ENCODE assay signal across 22 cellular contexts in the genomic region with DNA sequence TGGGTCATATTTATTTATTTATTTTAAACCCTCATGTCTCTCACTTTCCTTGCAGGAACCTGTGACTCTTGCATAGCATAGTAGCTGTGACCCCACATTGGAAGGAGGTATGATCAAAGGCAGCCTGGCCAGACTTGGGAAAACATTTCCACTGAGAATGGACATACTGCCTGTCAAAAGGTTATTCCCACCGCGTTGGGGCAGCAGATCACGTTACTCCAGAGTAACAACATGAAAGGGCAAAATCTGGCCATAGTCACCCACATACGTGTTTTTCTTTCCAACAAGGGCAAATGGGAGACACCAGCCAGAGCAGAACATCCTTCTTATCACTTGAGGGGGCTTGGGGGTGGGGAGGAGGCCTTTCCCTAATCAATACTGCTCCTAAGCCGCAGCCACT.
DNase-seq lines count a peak whose midpoint lies in the region; ATAC-seq and TF ChIP-seq lines count a peak whose summit lies in the region.
"Had no signal": no experiment of that assay in that cellular context is flagged by ENCODE, and none has a peak within 500 bp of the region (broad histone marks: within the 10 kb centered on the region; RNA-seq: fewer than 3 reads in every experiment).

No MANE protein-coding gene starts in this region.

- H3K4me2 ChIP-seq in GM23338 (peak overlapping the region; percentile 56), neural progenitor cell (peak overlapping the region; percentile 65)
- H3K4me2 ChIP-seq: BLaER1 treated with 17β-estradiol and CSF1 and Interleukin-3, amounts not matched to agents 10 nM and 100 nM had no signal

- H3K9me3 Mint-ChIP-seq in GM23338 (no peaks in the 10 kb centered on the region), neural progenitor cell (no peaks in the 10 kb centered on the region)
- H3K9me3 Mint-ChIP-seq: CD8-positive, alpha-beta T cell; IgD-negative memory B cell had no signal

- no peaks in the 10 kb centered on the region for H3K36me3 ChIP-seq in GM23338 (ENCODE audit: insufficient read depth)
- H3K36me3 ChIP-seq in iPS-20b (ENCODE audit: insufficient read depth, low read depth, low read length), result no peaks in the 10 kb centered on the region
- no peaks in the 10 kb centered on the region for H3K36me3 ChIP-seq in neural progenitor cell
- no peaks in the 10 kb centered on the region for H3K36me3 ChIP-seq in breast epithelium
- H3K36me3 ChIP-seq: BLaER1 treated with 17β-estradiol and CSF1 and Interleukin-3, amounts not matched to agents 10 nM and 100 nM; SJSA1 had no signal

- intact Hi-C loops in breast epithelium (cut with DNase I; ENCODE audit: low total_unique reads), result no loop called here

- ATAC-seq in GM23338, result no peak
- ATAC-seq: CD8-positive, alpha-beta T cell; GM12878; HCT116 had no signal

- peaks cover 37% of the 10 kb centered on the region for H3K79me2 ChIP-seq in GM23338 (replicated peaks; ENCODE audit: insufficient read depth)
- H3K79me2 ChIP-seq in neural progenitor cell (ENCODE audit: low read depth), result peaks cover 61% of the 10 kb centered on the region

- no peaks in the 10 kb centered on the region for H3K27me3 ChIP-seq in GM23338 (ENCODE audit: insufficient read depth)
- H3K27me3 ChIP-seq in iPS-20b (ENCODE audit: insufficient read depth, low read length), result no peaks in the 10 kb centered on the region
- no peaks in the 10 kb centered on the region for H3K27me3 ChIP-seq in neural progenitor cell
- H3K27me3 ChIP-seq in breast epithelium, result no peaks in the 10 kb centered on the region
- H3K27me3 ChIP-seq: BLaER1 treated with 17β-estradiol and CSF1 and Interleukin-3, amounts not matched to agents 10 nM and 100 nM; SJSA1 had no signal

- H3K9me2 ChIP-seq in GM23338 (ENCODE audit: insufficient read depth), result no peaks in the 10 kb centered on the region

- H3K36me3 Mint-ChIP-seq in GM23338 (ENCODE audit: low read depth) (no peaks in the 10 kb centered on the region), neural progenitor cell (no peaks in the 10 kb centered on the region)
- H3K36me3 Mint-ChIP-seq: CD8-positive, alpha-beta T cell had no signal

- H2AFZ ChIP-seq in GM23338 (no peak overlapping the region), neural progenitor cell (replicated peaks) (no peak overlapping the region)

- no peak overlapping the region; the same call in 1 of the 2 replicates for H3K9ac ChIP-seq in iPS-20b (ENCODE audit: low read depth, low read length)
- no peak overlapping the region for H3K9ac ChIP-seq in neural progenitor cell
- H3K9ac ChIP-seq: BLaER1 treated with 17β-estradiol and CSF1 and Interleukin-3, amounts not matched to agents 10 nM and 100 nM had no signal

- H3F3A ChIP-seq in GM23338 (replicated peaks; ENCODE audit: low read depth) (no peaks in the 10 kb centered on the region), neural progenitor cell (ENCODE audit: low read depth) (peaks cover 26% of the 10 kb centered on the region)

- DNase-seq in GM23338 (ENCODE audit: low spot score) (no peak), SK-N-DZ (ENCODE audit: low spot score) (peak; percentile 31), neural progenitor cell (ENCODE audit: low spot score) (peak; percentile 18), breast epithelium (ENCODE audit: low spot score in 2 of 2) (no peak), NCI-H1694 (lab: John Stamatoyannopoulos, UW) (no peak), pons (ENCODE audit: low spot score) (no peak)
- DNase-seq in activated T-cell treated with anti-CD3 and anti-CD28 coated beads, Interleukin-2, amount 50 U/mL, for 1 hour, result no peak
- DNase-seq: 8988T; CD8-positive, alpha-beta T cell; DND-41; Karpas-422; NCI-H1417 treated with DMSO at 0.1 percent for 48 hours; NCI-H2029; NCI-H2227 treated with DMSO at 0.1 percent for 48 hours; NCI-H510A treated with DMSO at 0.1 percent for 48 hours; NCI-H774 had no signal

- H3K4me1 ChIP-seq in GM23338 (ENCODE audit: insufficient read depth) (peaks cover 65% of the 10 kb centered on the region), iPS-20b (ENCODE audit: insufficient read depth, low read length) (peaks cover 46% of the 10 kb centered on the region), neural progenitor cell (peaks cover 75% of the 10 kb centered on the region), breast epithelium (no peaks in the 10 kb centered on the region)
- H3K4me1 ChIP-seq: SJSA1 had no signal

- no peak overlapping the region for H3K27ac ChIP-seq in GM23338 (ENCODE audit: low read depth)
- H3K27ac ChIP-seq in iPS-20b (ENCODE audit: low read length), result no peak overlapping the region
- no peak overlapping the region for H3K27ac ChIP-seq in neural progenitor cell
- H3K27ac ChIP-seq in breast epithelium, result no peak overlapping the region
- H3K27ac ChIP-seq: BLaER1 treated with 17β-estradiol and CSF1 and Interleukin-3, amounts not matched to agents 10 nM and 100 nM; SJSA1 had no signal

- no peaks in the 10 kb centered on the region for H3K9me3 ChIP-seq in iPS-20b (ENCODE audit: insufficient read depth, low read depth, low read length)
- no peaks in the 10 kb centered on the region for H3K9me3 ChIP-seq in neural progenitor cell (ENCODE audit: low read depth)
- H3K9me3 ChIP-seq in breast epithelium, result no peaks in the 10 kb centered on the region
- H3K9me3 ChIP-seq: BLaER1 treated with 17β-estradiol and CSF1 and Interleukin-3, amounts not matched to agents 10 nM and 100 nM; SJSA1 had no signal

- H3K4me3 ChIP-seq in GM23338, result no peak overlapping the region
- peak overlapping the region; percentile 43; the same call in 1 of the 2 replicates for H3K4me3 ChIP-seq in iPS-20b (ENCODE audit: low read length)
- H3K4me3 ChIP-seq in neural progenitor cell, result peak overlapping the region; percentile 34
- H3K4me3 ChIP-seq in breast epithelium, result no peak overlapping the region
- H3K4me3 ChIP-seq: BLaER1 treated with 17β-estradiol and CSF1 and Interleukin-3, amounts not matched to agents 10 nM and 100 nM; GM12878; SJSA1 had no signal

- H3K27me3 Mint-ChIP-seq in GM23338 (ENCODE audit: insufficient read depth, low read depth, poor library complexity), result peaks cover 4% of the 10 kb centered on the region
- peaks cover 2% of the 10 kb centered on the region for H3K27me3 Mint-ChIP-seq in neural progenitor cell (ENCODE audit: insufficient read depth, low read depth)
- H3K27me3 Mint-ChIP-seq: IgD-negative memory B cell had no signal

- H3K27ac Mint-ChIP-seq in GM23338, result 0 out of 2 replicates have a peak overlapping the region, but pooled peaks have one; percentile 50
- H3K27ac Mint-ChIP-seq in neural progenitor cell, result peak overlapping the region; percentile 48
- H3K27ac Mint-ChIP-seq: CD8-positive, alpha-beta T cell; IgD-negative memory B cell had no signal

- H3K4me3 Mint-ChIP-seq in GM23338 (no peak overlapping the region), neural progenitor cell (no peak overlapping the region)
- H3K4me3 Mint-ChIP-seq: CD8-positive, alpha-beta T cell; IgD-negative memory B cell had no signal

- peaks cover 64% of the 10 kb centered on the region for H3K4me1 Mint-ChIP-seq in GM23338
- peaks cover 53% of the 10 kb centered on the region for H3K4me1 Mint-ChIP-seq in neural progenitor cell

- H4K20me1 ChIP-seq in GM23338 (replicated peaks; ENCODE audit: insufficient read depth) (no peaks in the 10 kb centered on the region), neural progenitor cell (ENCODE audit: low read depth) (no peaks in the 10 kb centered on the region)

- TF ChIP-seq CTCF in GM23338 (conservative IDR thresholded peaks at IDR 0.05; ENCODE audit: low read depth in 2 of 2) (no peak), neural progenitor cell (IDR thresholded peaks at IDR 0.05) (no peak), breast epithelium (IDR thresholded peaks at IDR 0.05) (no peak)

- TF ChIP-seq POLR2A in breast epithelium (IDR thresholded peaks at IDR 0.05), result no peak

TF ChIP-seq in GM23338, 12 proteins besides CTCF, POLR2A, EP300 and RAD21 (continues in another document):
- TF ChIP-seq CREB1 (CRISPR knock-in tag; IDR thresholded peaks at IDR 0.05; ENCODE audit: low read depth) (no peak), EZH2 (IDR thresholded peaks at IDR 0.05; ENCODE audit: low read depth, unreplicated experiment) (no peak), STAT1 (IDR thresholded peaks at IDR 0.05; ENCODE audit: unreplicated experiment) (no peak), ZNF114 (CRISPR knock-in tag; IDR thresholded peaks at IDR 0.05) (no peak), JUNB (IDR thresholded peaks at IDR 0.05; ENCODE audit: unreplicated experiment) (no peak), POLR2AphosphoS5 (IDR thresholded peaks at IDR 0.05; ENCODE audit: low read depth) (no peak)
- TF ChIP-seq, protein P1, sequence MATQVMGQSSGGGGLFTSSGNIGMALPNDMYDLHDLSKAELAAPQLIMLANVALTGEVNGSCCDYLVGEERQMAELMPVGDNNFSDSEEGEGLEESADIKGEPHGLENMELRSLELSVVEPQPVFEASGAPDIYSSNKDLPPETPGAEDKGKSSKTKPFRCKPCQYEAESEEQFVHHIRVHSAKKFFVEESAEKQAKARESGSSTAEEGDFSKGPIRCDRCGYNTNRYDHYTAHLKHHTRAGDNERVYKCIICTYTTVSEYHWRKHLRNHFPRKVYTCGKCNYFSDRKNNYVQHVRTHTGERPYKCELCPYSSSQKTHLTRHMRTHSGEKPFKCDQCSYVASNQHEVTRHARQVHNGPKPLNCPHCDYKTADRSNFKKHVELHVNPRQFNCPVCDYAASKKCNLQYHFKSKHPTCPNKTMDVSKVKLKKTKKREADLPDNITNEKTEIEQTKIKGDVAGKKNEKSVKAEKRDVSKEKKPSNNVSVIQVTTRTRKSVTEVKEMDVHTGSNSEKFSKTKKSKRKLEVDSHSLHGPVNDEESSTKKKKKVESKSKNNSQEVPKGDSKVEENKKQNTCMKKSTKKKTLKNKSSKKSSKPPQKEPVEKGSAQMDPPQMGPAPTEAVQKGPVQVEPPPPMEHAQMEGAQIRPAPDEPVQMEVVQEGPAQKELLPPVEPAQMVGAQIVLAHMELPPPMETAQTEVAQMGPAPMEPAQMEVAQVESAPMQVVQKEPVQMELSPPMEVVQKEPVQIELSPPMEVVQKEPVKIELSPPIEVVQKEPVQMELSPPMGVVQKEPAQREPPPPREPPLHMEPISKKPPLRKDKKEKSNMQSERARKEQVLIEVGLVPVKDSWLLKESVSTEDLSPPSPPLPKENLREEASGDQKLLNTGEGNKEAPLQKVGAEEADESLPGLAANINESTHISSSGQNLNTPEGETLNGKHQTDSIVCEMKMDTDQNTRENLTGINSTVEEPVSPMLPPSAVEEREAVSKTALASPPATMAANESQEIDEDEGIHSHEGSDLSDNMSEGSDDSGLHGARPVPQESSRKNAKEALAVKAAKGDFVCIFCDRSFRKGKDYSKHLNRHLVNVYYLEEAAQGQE (IDR thresholded peaks at IDR 0.05; ENCODE audit: unreplicated experiment), result no peak
- TF ChIP-seq, protein P2, sequence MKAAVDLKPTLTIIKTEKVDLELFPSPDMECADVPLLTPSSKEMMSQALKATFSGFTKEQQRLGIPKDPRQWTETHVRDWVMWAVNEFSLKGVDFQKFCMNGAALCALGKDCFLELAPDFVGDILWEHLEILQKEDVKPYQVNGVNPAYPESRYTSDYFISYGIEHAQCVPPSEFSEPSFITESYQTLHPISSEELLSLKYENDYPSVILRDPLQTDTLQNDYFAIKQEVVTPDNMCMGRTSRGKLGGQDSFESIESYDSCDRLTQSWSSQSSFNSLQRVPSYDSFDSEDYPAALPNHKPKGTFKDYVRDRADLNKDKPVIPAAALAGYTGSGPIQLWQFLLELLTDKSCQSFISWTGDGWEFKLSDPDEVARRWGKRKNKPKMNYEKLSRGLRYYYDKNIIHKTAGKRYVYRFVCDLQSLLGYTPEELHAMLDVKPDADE (IDR thresholded peaks at IDR 0.05), result no peak

Comparison
In these comparisons a context has a peak if more than half of its experiments do, and no peak if none do; other contexts are left out.
1. DNase-seq: peak in SK-N-DZ (single experiment) and neural progenitor cell (single experiment); none in GM23338 (single experiment), breast epithelium (0 of 2), activated T-cell treated with anti-CD3 and anti-CD28 coated beads, Interleukin-2, amount 50 U/mL, for 1 hour (single experiment), NCI-H1694 (single experiment) and pons (single experiment).
2. H3K4me3 ChIP-seq: peak in iPS-20b (single experiment) and neural progenitor cell (single experiment); none in GM23338 (single experiment) and breast epithelium (0 of 3).